Comparison of ENCODE assay signal across 1 cellular context in the genomic region with DNA sequence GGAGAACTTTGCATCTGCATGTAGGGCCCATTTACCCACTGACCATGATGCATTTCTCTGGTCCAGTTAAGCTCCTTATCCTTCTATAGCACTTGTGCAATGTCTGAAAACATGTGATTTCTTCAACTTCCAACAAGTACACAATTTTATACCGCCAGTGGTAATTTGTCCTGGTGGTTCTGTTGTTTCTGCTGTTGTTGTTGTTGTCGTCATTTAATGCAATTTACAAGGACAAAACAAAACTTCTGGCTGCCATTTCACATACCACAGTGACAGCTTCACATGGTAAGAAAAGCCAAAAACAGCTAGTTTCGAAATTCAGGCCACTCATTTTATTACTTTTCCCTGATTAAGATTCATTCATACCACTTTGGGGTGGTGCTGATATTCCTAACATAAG.
TF ChIP-seq lines count a peak whose summit lies in the region.

No MANE protein-coding gene starts in this region.

TF ChIP-seq in A549, 52 proteins besides CTCF, POLR2A, EP300 and RAD21 (continued from another document):
- TF ChIP-seq, protein P1, sequence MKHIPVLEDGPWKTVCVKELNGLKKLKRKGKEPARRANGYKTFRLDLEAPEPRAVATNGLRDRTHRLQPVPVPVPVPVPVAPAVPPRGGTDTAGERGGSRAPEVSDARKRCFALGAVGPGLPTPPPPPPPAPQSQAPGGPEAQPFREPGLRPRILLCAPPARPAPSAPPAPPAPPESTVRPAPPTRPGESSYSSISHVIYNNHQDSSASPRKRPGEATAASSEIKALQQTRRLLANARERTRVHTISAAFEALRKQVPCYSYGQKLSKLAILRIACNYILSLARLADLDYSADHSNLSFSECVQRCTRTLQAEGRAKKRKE (CRISPR knock-in tag; IDR thresholded peaks at IDR 0.05; ENCODE audit: low read depth), result no peak
- TF ChIP-seq CEBPB (IDR thresholded peaks at IDR 0.05) (no peak), CBX8 (IDR thresholded peaks at IDR 0.05) (no peak), CHD2 (IDR thresholded peaks at IDR 0.05; ENCODE audit: low read length, partially characterized antibody) (no peak), NPAS2 (CRISPR knock-in tag; IDR thresholded peaks at IDR 0.05; ENCODE audit: borderline replicate concordance) (no peak), RNF2 (IDR thresholded peaks at IDR 0.05; ENCODE audit: borderline replicate concordance, low read depth) (no peak), RFX5 (IDR thresholded peaks at IDR 0.05) (no peak), HEYL (CRISPR knock-in tag; IDR thresholded peaks at IDR 0.05) (no peak)
- TF ChIP-seq, protein P2, sequence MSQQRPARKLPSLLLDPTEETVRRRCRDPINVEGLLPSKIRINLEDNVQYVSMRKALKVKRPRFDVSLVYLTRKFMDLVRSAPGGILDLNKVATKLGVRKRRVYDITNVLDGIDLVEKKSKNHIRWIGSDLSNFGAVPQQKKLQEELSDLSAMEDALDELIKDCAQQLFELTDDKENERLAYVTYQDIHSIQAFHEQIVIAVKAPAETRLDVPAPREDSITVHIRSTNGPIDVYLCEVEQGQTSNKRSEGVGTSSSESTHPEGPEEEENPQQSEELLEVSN (IDR thresholded peaks at IDR 0.05; ENCODE audit: borderline replicate concordance, low read depth), result no peak
